In genomic region chr7:4683884-4684565, GRCh38 we compare ENCODE assay signal across 8 cellular contexts. TPM values are rescaled to one million over a fixed set of nuclear protein-coding genes. Genes with fewer than 3 reads are reported as not detected.
DNase-seq lines count a peak whose midpoint lies in the region; ATAC-seq and TF ChIP-seq lines count a peak whose summit lies in the region.

No MANE protein-coding gene starts in this region.

- no peak for TF ChIP-seq POLR2A in heart left ventricle (IDR thresholded peaks at IDR 0.05)

- no peaks in the 10 kb centered on the region for H3K27me3 ChIP-seq in adipocyte (replicated peaks; ENCODE audit: control insufficient read depth, insufficient read depth, low read length)
- H3K27me3 ChIP-seq in heart left ventricle = no peaks in the 10 kb centered on the region

- WGBS in heart left ventricle, 4 donors = 1 to 8% (median 3%) methylated on average over 15 to 16 of the region's 16 CpGs

- H3K4me3 ChIP-seq in adipocyte (ENCODE audit: low read length) (peak overlapping the region; percentile 97), heart left ventricle (peak overlapping the region; percentile 88 to 99 (median 97))

- peak overlapping the region; percentile 97 for H3K9ac ChIP-seq in adipocyte (ENCODE audit: low read length)

- peak; percentile 65 to 89 (median 67) for ATAC-seq in heart left ventricle

- H3K27ac ChIP-seq in heart left ventricle = peak overlapping the region; percentile 87 to 99 (median 94)

- TF ChIP-seq CTCF in heart left ventricle (IDR thresholded peaks at IDR 0.05) = peak in 5 of 12 donors; percentile 11 to 17 (median 15)

- H3K9me3 ChIP-seq in adipocyte (ENCODE audit: control insufficient read depth, low read length) = no peaks in the 10 kb centered on the region
- no peaks in the 10 kb centered on the region for H3K9me3 ChIP-seq in heart left ventricle

- DNase-seq in COR-L47 (lab: John Stamatoyannopoulos, UW) (peak; percentile 12), H4 (ENCODE audit: low spot score) (peak; percentile 86), RKO (ENCODE audit: low spot score) (peak; percentile 82), adipocyte (ENCODE audit: low read depth) (peak; percentile 68), heart left ventricle (peak; percentile 68 to 81 (median 75)), renal cortical epithelial cell (ENCODE audit: low read depth) (peak; percentile 90), HuH-7.5 (ENCODE audit: low spot score) (no peak), NCI-H2171 (lab: John Stamatoyannopoulos, UW) (no peak)

- peaks cover 20% of the 10 kb centered on the region for H3K4me1 ChIP-seq in adipocyte (ENCODE audit: control insufficient read depth, insufficient read depth, low read length)
- H3K4me1 ChIP-seq in heart left ventricle = peaks cover 4 to 55% (median 29%) of the 10 kb centered on the region in 12 donors

- intact Hi-C loops in heart left ventricle (cut with DNase I) = loop anchor here (1.0 to 10.0 kb wide), 13 partner anchors 33 to 201 kb away; partner anchors contain the start of gene RADIL (in 2 of the 10)

- H3K36me3 ChIP-seq in adipocyte (ENCODE audit: control insufficient read depth, insufficient read depth, low read length, severe bottlenecking) (no peaks in the 10 kb centered on the region), heart left ventricle (peaks cover 0 to 8% (median 0%) of the 10 kb centered on the region in 9 donors)

RNA-seq across cellular contexts. Expression of gene FOXK1, which starts 1.9 kb away (rescaled TPM):
- total RNA-seq in H4 (2014; rRNA removed; shearing (Covaris generic)) = 11.9 and 12.8 TPM in 2 replicates
- 10 to 100 TPM; 12.4 to 43.7 (median 22.5) TPM for total RNA-seq in heart left ventricle
- polyA plus RNA-seq in heart left ventricle = 1 to 10 TPM; 9.3 to 9.4 TPM
- total RNA-seq in renal cortical epithelial cell = 24.3 and 45.8 TPM in 2 replicates

Comparison
In these comparisons a context has a peak if more than half of its experiments do, and no peak if none do; other contexts are left out.
1. DNase-seq: peak in COR-L47 (single experiment), H4 (single experiment), RKO (single experiment), adipocyte (single experiment), heart left ventricle (5 of 5) and renal cortical epithelial cell (single experiment); none in HuH-7.5 (single experiment) and NCI-H2171 (single experiment).